In genomic region chr13:110268061-110268460, GRCh38 we compare ENCODE assay signal across 18 cellular contexts. TPM values are rescaled to one million over a fixed set of nuclear protein-coding genes. Genes with fewer than 3 reads are reported as not detected.
"Had no signal": no experiment of that assay in that cellular context is flagged by ENCODE, and none has a peak within 500 bp of the region (broad histone marks: within the 10 kb centered on the region; RNA-seq: fewer than 3 reads in every experiment).

No MANE protein-coding gene starts in this region.

- H3K27ac Mint-ChIP-seq: naive thymus-derived CD8-positive, alpha-beta T cell; stimulated activated memory B cell treated with anti-CD40 and anti-IgM and Interleukin-4, amounts not matched to agents 10 μg/mL and 1 μg/mL and 100 μg/mL, for 72 hours; stimulated activated naive CD8-positive, alpha-beta T cell treated with anti-CD3 and anti-CD28 coated beads, Interleukin-15, Interleukin-2, amounts not matched to agents 100 ng/mL and 50 ng/mL, for 24 hours; type B pancreatic cell had no signal

- H3K4me3 Mint-ChIP-seq: naive thymus-derived CD8-positive, alpha-beta T cell; stimulated activated memory B cell treated with anti-CD40 and anti-IgM and Interleukin-4, amounts not matched to agents 10 μg/mL and 1 μg/mL and 100 μg/mL, for 72 hours; stimulated activated naive CD8-positive, alpha-beta T cell treated with anti-CD3 and anti-CD28 coated beads, Interleukin-15, Interleukin-2, amounts not matched to agents 100 ng/mL and 50 ng/mL, for 24 hours; type B pancreatic cell had no signal

- H3K36me3 Mint-ChIP-seq: naive thymus-derived CD8-positive, alpha-beta T cell; stimulated activated memory B cell treated with anti-CD40 and anti-IgM and Interleukin-4, amounts not matched to agents 10 μg/mL and 1 μg/mL and 100 μg/mL, for 72 hours; type B pancreatic cell had no signal

- H3K27me3 ChIP-seq: heart left ventricle, ovary, uterus had no signal

- DNase-seq: dermis blood vessel endothelial cell; erythroblast; foreskin melanocyte; hippocampal formation; kidney glomerular epithelial cell; mammary epithelial cell; mucosa of descending colon; naive thymus-derived CD8-positive, alpha-beta T cell; ovary; stimulated activated CD4-positive, alpha-beta T cell treated with anti-CD3 and anti-CD28 coated beads, Interleukin-4, amount 100 ng/mL, for 1 hour; stimulated activated CD8-positive, alpha-beta memory T cell treated with anti-CD3 and anti-CD28 coated beads, Interleukin-4, amount 100 ng/mL, for 48 hours; substantia nigra had no signal

- H3K36me3 ChIP-seq: ovary, thoracic aorta, uterus had no signal

- H3K27ac ChIP-seq: ovary had no signal

- H3K4me1 Mint-ChIP-seq: naive thymus-derived CD8-positive, alpha-beta T cell; stimulated activated memory B cell treated with anti-CD40 and anti-IgM and Interleukin-4, amounts not matched to agents 10 μg/mL and 1 μg/mL and 100 μg/mL, for 72 hours had no signal

- H3K9me3 ChIP-seq: heart left ventricle, mucosa of descending colon, ovary, thoracic aorta, uterus had no signal

- H3K9me3 Mint-ChIP-seq: naive thymus-derived CD8-positive, alpha-beta T cell; stimulated activated memory B cell treated with anti-CD40 and anti-IgM and Interleukin-4, amounts not matched to agents 10 μg/mL and 1 μg/mL and 100 μg/mL, for 72 hours; stimulated activated naive CD8-positive, alpha-beta T cell treated with anti-CD3 and anti-CD28 coated beads, Interleukin-15, Interleukin-2, amounts not matched to agents 100 ng/mL and 50 ng/mL, for 24 hours; type B pancreatic cell had no signal

- H3K4me3 ChIP-seq: heart left ventricle, mucosa of descending colon, ovary, thoracic aorta, uterus had no signal

RNA-seq across cellular contexts. Expression of gene COL4A1, which starts 38.9 kb away (rescaled TPM):
- total RNA-seq: naive thymus-derived CD8-positive, alpha-beta T cell had no signal
- polyA plus RNA-seq: naive thymus-derived CD8-positive, alpha-beta T cell had no signal

RNA-seq across cellular contexts. Expression of gene COL4A2, which starts 39.0 kb away (rescaled TPM):
- total RNA-seq: naive thymus-derived CD8-positive, alpha-beta T cell had no signal
- polyA plus RNA-seq: naive thymus-derived CD8-positive, alpha-beta T cell had no signal
